ENCODE assay signal across 9 cellular contexts in genomic region chr15:75153084-75153483, GRCh38. TPM values are rescaled to one million over a fixed set of nuclear protein-coding genes. Genes with fewer than 3 reads are reported as not detected.
DNase-seq lines count a peak whose midpoint lies in the region; ATAC-seq and TF ChIP-seq lines count a peak whose summit lies in the region.
"Had no signal": no experiment of that assay in that cellular context is flagged by ENCODE, and none has a peak within 500 bp of the region (broad histone marks: within the 10 kb centered on the region; RNA-seq: fewer than 3 reads in every experiment).

No MANE protein-coding gene starts in this region.

- intact Hi-C loops in CD4-positive, alpha-beta memory T cell (cut with micrococcal nuclease), result no loop called here

- H3K4me1 ChIP-seq in BE2C, result peaks cover 4% of the 10 kb centered on the region; the same call in 1 of the 2 replicates
- H3K4me1 ChIP-seq in CD4-positive, alpha-beta memory T cell (ENCODE audit: insufficient read depth, low read length), result no peaks in the 10 kb centered on the region

- CTCF ChIA-PET in CD4-positive, alpha-beta memory T cell (lab: Charles Lee; ENCODE audit: partially characterized antibody), result no interaction called here

- H3K4me3 Mint-ChIP-seq in CD4-positive, alpha-beta memory T cell, result no peak overlapping the region
- H3K4me3 Mint-ChIP-seq: neural crest cell had no signal

- H3K4me1 Mint-ChIP-seq in CD4-positive, alpha-beta memory T cell, result peaks cover 0 to 5% (median 2%) of the 10 kb centered on the region in 4 donors
- H3K4me1 Mint-ChIP-seq: neural crest cell had no signal

- POLR2A ChIA-PET in CD4-positive, alpha-beta memory T cell (lab: Charles Lee; ENCODE audit: partially characterized antibody), result no interaction called here

- H3K4me3 ChIP-seq in BE2C (ENCODE audit: low read depth, low read length), result no peak overlapping the region
- no peak overlapping the region for H3K4me3 ChIP-seq in CD4-positive, alpha-beta memory T cell (ENCODE audit: low read length in 2 of 2)

- H3K9me3 ChIP-seq in BE2C, result no peaks in the 10 kb centered on the region
- H3K9me3 ChIP-seq in CD4-positive, alpha-beta memory T cell (ENCODE audit: control insufficient read depth in 1 of 2, low read length in 2 of 2), result no peaks in the 10 kb centered on the region

- H3K27me3 ChIP-seq in BE2C, result no peaks in the 10 kb centered on the region
- H3K27me3 ChIP-seq in CD4-positive, alpha-beta memory T cell (ENCODE audit: insufficient read depth, low read length), result no peaks in the 10 kb centered on the region

- ATAC-seq in GM18502 (IDR thresholded peaks at IDR 0.05; ENCODE audit: poor library complexity, unreplicated experiment) (no peak), GM18868 (IDR thresholded peaks at IDR 0.05; ENCODE audit: unreplicated experiment) (no peak)

- peaks cover 0 to 9% (median 0%) of the 10 kb centered on the region in 8 donors for H3K9me3 Mint-ChIP-seq in CD4-positive, alpha-beta memory T cell
- H3K9me3 Mint-ChIP-seq: neural crest cell had no signal

- H3K36me3 Mint-ChIP-seq in CD4-positive, alpha-beta memory T cell, result no peaks in the 10 kb centered on the region

- DNase-seq in BE2C, result peak; percentile 47
- peak; percentile 56 for DNase-seq in GM20000 (ENCODE audit: low spot score)
- peak; percentile 67 for DNase-seq in SIG-M5 treated with dmso at 0.1 percent for 504 hours (lab: John Stamatoyannopoulos, UW; ENCODE audit: unreplicated experiment)
- DNase-seq in globus pallidus (ENCODE audit: low spot score), result peak; percentile 24
- no peak for DNase-seq in CD4-positive, alpha-beta memory T cell
- DNase-seq in NCI-H1417 (lab: John Stamatoyannopoulos, UW), result no peak

- no peak for TF ChIP-seq CTCF in BE2C (IDR thresholded peaks at IDR 0.05; ENCODE audit: low read depth, low read length)
- TF ChIP-seq CTCF in GM20000 (IDR thresholded peaks at IDR 0.05; ENCODE audit: extremely low read depth, missing control alignments), result no peak

- no peak overlapping the region for H3K27ac ChIP-seq in CD4-positive, alpha-beta memory T cell (ENCODE audit: low read depth, low read length)

- H3K27ac Mint-ChIP-seq in CD4-positive, alpha-beta memory T cell, result peak overlapping the region in 1 of 7 donors; percentile 47

- H3K27me3 Mint-ChIP-seq in CD4-positive, alpha-beta memory T cell, result no peaks in the 10 kb centered on the region

- H3K36me3 ChIP-seq in BE2C, result no peaks in the 10 kb centered on the region
- H3K36me3 ChIP-seq in CD4-positive, alpha-beta memory T cell (ENCODE audit: insufficient read depth, low read length), result no peaks in the 10 kb centered on the region

RNA-seq across cellular contexts. Expression of gene C15orf39, which starts 48.6 kb away (rescaled TPM):
- polyA plus RNA-seq in BE2C (2012; ENCODE audit: insufficient read depth, insufficient read length, low read depth), result 59.8 TPM
- total RNA-seq in CD4-positive, alpha-beta memory T cell, result 10 to 100 TPM; 25.9 to 27.0 TPM
- polyA plus RNA-seq in CD4-positive, alpha-beta memory T cell, result 1 to 10 TPM in 1 of 2 donors, under 1 TPM in 1; 0.36 to 4.6 TPM

Comparison
In these comparisons a context has a peak if more than half of its experiments do, and no peak if none do; other contexts are left out.
1. DNase-seq: peak in BE2C (single experiment), GM20000 (single experiment), SIG-M5 treated with dmso at 0.1 percent for 504 hours (single experiment) and globus pallidus (single experiment); none in CD4-positive, alpha-beta memory T cell (0 of 5) and NCI-H1417 (0 of 3).